Comparison of ENCODE assay signal across 8 cellular contexts in the genomic region with DNA sequence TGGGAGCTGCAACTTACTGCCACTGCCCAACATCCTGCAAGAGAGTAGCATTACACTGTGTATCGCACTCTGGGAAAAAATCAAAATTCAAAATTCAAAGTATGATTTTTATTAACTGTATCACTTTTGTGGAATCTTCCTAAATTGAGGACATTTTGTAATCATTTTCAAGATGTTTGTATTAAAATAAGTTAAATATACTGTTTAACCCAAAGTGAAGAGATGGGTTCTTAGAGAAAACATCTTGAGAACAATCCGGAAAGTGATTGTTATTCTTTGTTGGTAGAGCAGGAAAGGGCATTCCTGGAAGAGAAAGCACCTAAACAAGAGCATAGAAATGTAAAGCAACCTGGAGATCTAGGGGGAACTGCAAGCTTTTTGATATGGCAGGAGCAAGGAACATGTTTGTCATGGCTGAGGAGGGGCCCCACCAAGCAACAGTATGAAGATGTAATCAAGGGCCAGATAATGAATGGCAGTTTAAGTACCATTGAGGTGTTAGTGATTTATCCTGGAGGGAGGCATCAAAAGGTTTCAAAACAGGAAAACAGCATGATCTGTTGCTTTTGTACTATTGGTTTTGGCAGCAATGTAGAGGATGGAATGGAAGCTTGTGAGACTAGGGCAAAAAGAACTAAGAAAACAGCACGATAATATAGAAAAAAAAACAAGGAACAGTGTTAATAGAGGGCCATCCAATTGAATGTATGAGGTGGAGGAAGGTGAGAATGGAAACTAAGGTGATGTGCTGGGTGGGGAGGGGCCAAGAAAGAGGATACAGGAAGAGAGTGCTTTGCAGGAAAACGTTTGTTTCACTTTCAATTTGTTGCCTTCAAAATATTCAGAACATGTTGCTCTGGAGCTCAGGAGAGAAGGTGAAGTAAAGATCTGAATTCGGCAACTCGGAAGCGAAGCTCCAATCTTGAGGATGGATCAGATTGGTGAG. TPM values are rescaled to one million over a fixed set of nuclear protein-coding genes. Genes with fewer than 3 reads are reported as not detected.
A peak's percentile ranks its signal among the peaks of the same experiment; 100 is the strongest.
DNase-seq lines count a peak whose midpoint lies in the region; ATAC-seq and TF ChIP-seq lines count a peak whose summit lies in the region.

No MANE protein-coding gene starts in this region.

- 40 to 41% methylated on average over 7 of the region's 7 CpGs for WGBS in esophagus squamous epithelium, 2 donors
- 27 to 38% (median 30%) methylated on average over 7 of the region's 7 CpGs for WGBS in ovary, 3 donors

- H3K4me3 ChIP-seq in esophagus squamous epithelium (peak overlapping the region; percentile 28 to 66 (median 44)), ovary (peak overlapping the region; percentile 43)

- DNase-seq in Daoy (ENCODE audit: low read depth) (peak; percentile 16), GM20000 (ENCODE audit: low spot score) (peak; percentile 35), esophagus squamous epithelium (lab: John Stamatoyannopoulos, UW) (no peak), ovary (no peak), NCI-H524 treated with DMSO at 0.1 percent for 48 hours (lab: John Stamatoyannopoulos, UW) (no peak), G401 (ENCODE audit: low spot score) (no peak)
- peak; percentile 47 to 51 for DNase-seq in activated CD4-positive, alpha-beta T cell treated with anti-CD3 and anti-CD28 coated beads for 4 hours

- H3K9me3 ChIP-seq in esophagus squamous epithelium (no peaks in the 10 kb centered on the region), ovary (no peaks in the 10 kb centered on the region)

- peak; percentile 94 for ATAC-seq in HG03575 (IDR thresholded peaks at IDR 0.05; ENCODE audit: extremely low read depth, insufficient number of reproducible peaks, low FRiP score, unreplicated experiment)

- no peak for TF ChIP-seq CTCF in GM20000 (IDR thresholded peaks at IDR 0.05; ENCODE audit: extremely low read depth, missing control alignments)
- TF ChIP-seq CTCF in esophagus squamous epithelium (IDR thresholded peaks at IDR 0.05) = no peak
- TF ChIP-seq CTCF in ovary (IDR thresholded peaks at IDR 0.05) = no peak

- H3K4me1 ChIP-seq in esophagus squamous epithelium (peaks cover 0 to 17% (median 0%) of the 10 kb centered on the region in 3 donors), ovary (ENCODE audit: insufficient read depth) (peaks cover 2% of the 10 kb centered on the region)

- H3K27ac ChIP-seq in esophagus squamous epithelium = peak overlapping the region; percentile 16 to 48 (median 26)
- H3K27ac ChIP-seq in ovary = no peak overlapping the region

- no peak for TF ChIP-seq POLR2A in esophagus squamous epithelium (IDR thresholded peaks at IDR 0.05)
- no peak for TF ChIP-seq POLR2A in ovary (IDR thresholded peaks at IDR 0.05)

- no peak for TF ChIP-seq EP300 in ovary (IDR thresholded peaks at IDR 0.05)

- H3K36me3 ChIP-seq in esophagus squamous epithelium = no peaks in the 10 kb centered on the region
- no peaks in the 10 kb centered on the region for H3K36me3 ChIP-seq in ovary

- in situ Hi-C loops in G401 (cut with HindIII; ENCODE audit: low sequenced_read_pairs) = no loop called here

- H3K27me3 ChIP-seq in esophagus squamous epithelium (no peaks in the 10 kb centered on the region), ovary (no peaks in the 10 kb centered on the region)

- intact Hi-C loops in esophagus squamous epithelium (cut with DNase I) = no loop called here
- intact Hi-C loops in ovary (cut with DNase I) = no loop called here

RNA-seq across cellular contexts. Expression of a gene that starts 14.2 kb away (rescaled TPM):
- total RNA-seq in Daoy (2014; rRNA removed; shearing (Covaris generic)) = 18.2 and 27.1 TPM in 2 replicates
- 10 to 100 TPM; 18.5 to 33.6 (median 21.6) TPM for total RNA-seq in esophagus squamous epithelium
- 10 to 100 TPM; 25.2 to 53.0 (median 39.5) TPM for total RNA-seq in ovary
- polyA plus RNA-seq in ovary = 10 to 100 TPM; 15.4 to 36.4 TPM
- 8.2 and 13.3 TPM in 2 replicates for total RNA-seq in G401 (2014; rRNA removed; shearing (Covaris generic))

RNA-seq across cellular contexts. Expression of a gene that starts 38.5 kb away (rescaled TPM):
- total RNA-seq in Daoy (2014; rRNA removed; shearing (Covaris generic)) = 0.11 and 0.86 TPM in 2 replicates
- total RNA-seq in esophagus squamous epithelium (100 to 1,000 TPM in 2 of 4 donors, 10 to 100 TPM in 2; 19.0 to 418 (median 84.2) TPM), ovary (100 to 1,000 TPM in 5 of 7 donors, 10 to 100 TPM in 2; 61.9 to 265 (median 165) TPM)
- polyA plus RNA-seq in ovary = 100 to 1,000 TPM in 1 of 2 donors, 10 to 100 TPM in 1; 54.8 to 121 TPM
- total RNA-seq in G401 (2014; rRNA removed; shearing (Covaris generic)) = not detected in 2 replicates

Comparison
In these comparisons a context has a peak if more than half of its experiments do, and no peak if none do; other contexts are left out.
1. DNase-seq: peak in Daoy (single experiment), GM20000 (single experiment) and activated CD4-positive, alpha-beta T cell treated with anti-CD3 and anti-CD28 coated beads for 4 hours (2 of 2); none in esophagus squamous epithelium (single experiment), ovary (0 of 5), NCI-H524 treated with DMSO at 0.1 percent for 48 hours (single experiment) and G401 (single experiment).
2. H3K27ac ChIP-seq: peak in esophagus squamous epithelium (4 of 4); none in ovary (0 of 2).
3. RNA of a gene that starts 38.5 kb away (total RNA-seq): 61.9 to 265 TPM in ovary and 19.0 to 418 TPM in esophagus squamous epithelium; 0.11 to 0.86 TPM in Daoy and not detected in G401; every median in the first group is over 10 times any median in the second.